ENCODE assay signal across 11 cellular contexts in the genomic region with DNA sequence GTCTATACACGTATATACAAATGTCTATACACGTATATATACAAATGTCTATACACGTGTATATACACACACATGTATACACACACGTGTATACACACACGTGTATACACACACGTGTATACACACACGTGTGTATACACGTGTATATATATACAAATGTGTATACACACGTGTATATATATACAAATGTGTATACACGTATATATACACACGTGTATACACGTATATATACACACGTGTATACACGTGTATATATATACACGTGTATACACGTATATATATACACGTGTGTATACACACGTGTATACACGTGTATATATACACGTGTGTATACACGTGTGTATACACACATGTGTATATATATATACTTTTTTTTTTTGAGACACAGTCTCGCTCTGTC.
"Had no signal": no experiment of that assay in that cellular context is flagged by ENCODE, and none has a peak within 500 bp of the region (broad histone marks: within the 10 kb centered on the region; RNA-seq: fewer than 3 reads in every experiment).

No MANE protein-coding gene starts in this region.

- H3K4me1 ChIP-seq: HAP-1 had no signal

- FAIRE-seq: H1, H54 had no signal

- ATAC-seq: GM23338, HCT116 had no signal

- H2AFZ ChIP-seq: GM23248 had no signal

- DNase-seq: GM23248, GOT3, H7, H9, HCEC 1CT, HFFc6 had no signal

- H3K9ac ChIP-seq: GM23248 had no signal

- H3K4me2 ChIP-seq: GM23338 had no signal

- H3K9me3 ChIP-seq: HAP-1 had no signal

- H3K36me3 ChIP-seq: HAP-1 had no signal

- H3K27ac ChIP-seq: GM23248 had no signal

- H3K4me3 ChIP-seq: GM23248, GM23338, HAP-1 had no signal
